Comparison of ENCODE assay signal across 24 cellular contexts in the genomic region with DNA sequence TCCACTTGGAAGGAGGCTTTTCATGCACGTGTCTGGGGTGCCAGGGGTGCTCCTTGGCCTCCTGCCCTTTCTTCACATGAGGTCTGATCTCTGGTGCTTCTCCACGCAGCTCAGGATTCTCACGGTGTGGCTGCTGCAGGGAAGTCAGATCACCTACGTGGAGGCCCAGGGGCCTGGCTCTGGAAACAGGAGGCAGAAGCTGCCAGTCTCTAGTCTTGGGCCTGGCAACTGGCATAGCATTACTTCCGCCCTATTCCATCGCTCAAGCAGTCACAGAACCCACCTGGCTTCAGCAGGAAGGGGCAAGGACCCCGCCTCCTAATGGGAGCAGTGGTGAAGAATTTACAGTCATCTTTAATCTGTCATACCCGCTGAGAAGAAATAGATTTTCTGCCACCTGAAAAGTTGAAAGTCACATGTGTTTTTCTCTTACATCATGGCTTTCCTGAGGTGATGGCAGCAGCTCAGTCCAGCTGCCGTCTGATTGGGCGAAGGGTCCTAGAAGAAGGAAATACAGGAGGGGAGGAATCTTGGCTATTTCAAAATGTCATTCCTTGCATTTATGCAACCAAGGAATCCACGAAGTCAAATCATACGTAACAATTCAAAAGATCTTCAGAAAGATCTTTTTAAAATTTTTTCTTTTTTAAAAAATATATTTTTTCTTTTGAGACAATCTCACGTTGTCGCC. TPM values are rescaled to one million over a fixed set of nuclear protein-coding genes. Genes with fewer than 3 reads are reported as not detected.
"Had no signal": no experiment of that assay in that cellular context is flagged by ENCODE, and none has a peak within 500 bp of the region (broad histone marks: within the 10 kb centered on the region; RNA-seq: fewer than 3 reads in every experiment).

No MANE protein-coding gene starts in this region.

- H3K9me3 ChIP-seq: adrenal gland, Peyer's patch had no signal

- H3K27ac ChIP-seq: adrenal gland, Peyer's patch had no signal

- DNase-seq: activated B cell treated with CpG ODN at 0.5 μM for 24 hours; activated CD4-positive, alpha-beta T cell treated with anti-CD3 and anti-CD28 coated beads for 1 hour; activated CD4-positive, alpha-beta T cell treated with anti-CD3 and anti-CD28 coated beads, Interleukin-2, amount 10 ng/mL, durations not matched to agents 24 days and 14 days; activated CD4-positive, alpha-beta T cell treated with anti-CD3 and anti-CD28 coated beads, Interleukin-2, amount 50 U/mL, for 48 hours; activated CD8-positive, alpha-beta memory T cell treated with anti-CD3 and anti-CD28 coated beads, Interleukin-2, amount 50 U/mL, for 48 hours; activated naive CD4-positive, alpha-beta T cell treated with anti-CD3 and anti-CD28 coated beads, Interleukin-2, amount 50 U/mL, for 16 hours; activated naive CD8-positive, alpha-beta T cell treated with anti-CD3 and anti-CD28 coated beads, Interleukin-2, amount 10 ng/mL, durations not matched to agents 7 days and 5 days; activated T-cell treated with anti-CD3 and anti-CD28 coated beads, Interleukin-2, amount 50 U/mL, for 1 hour; anterior cingulate cortex; Kasumi-1; KBM-7; NCI-H1105 treated with DMSO at 0.1 percent for 48 hours; NCI-H2029; NCI-H345; NCI-H510A; NCI-H526 treated with DMSO at 0.1 percent for 48 hours; NCI-H82; OCI-M1; SHP77; T-helper 2 cell; T1000 had no signal

- H3K36me3 ChIP-seq: adrenal gland, Peyer's patch had no signal

- H3K4me1 ChIP-seq: adrenal gland had no signal

- H3K4me3 ChIP-seq: adrenal gland, Peyer's patch had no signal

- FAIRE-seq: TTC549 had no signal

- H3K27me3 ChIP-seq: adrenal gland, Peyer's patch had no signal

RNA-seq across cellular contexts. Expression of gene DKK3, which starts 50.1 kb away (rescaled TPM):
- total RNA-seq: activated B cell treated with CpG ODN at 0.5 μM for 24 hours; activated CD4-positive, alpha-beta T cell treated with anti-CD3 and anti-CD28 coated beads, Interleukin-2, amount 10 ng/mL, durations not matched to agents 24 days and 14 days had no signal
